ENCODE assay signal across 24 cellular contexts in the genomic region with DNA sequence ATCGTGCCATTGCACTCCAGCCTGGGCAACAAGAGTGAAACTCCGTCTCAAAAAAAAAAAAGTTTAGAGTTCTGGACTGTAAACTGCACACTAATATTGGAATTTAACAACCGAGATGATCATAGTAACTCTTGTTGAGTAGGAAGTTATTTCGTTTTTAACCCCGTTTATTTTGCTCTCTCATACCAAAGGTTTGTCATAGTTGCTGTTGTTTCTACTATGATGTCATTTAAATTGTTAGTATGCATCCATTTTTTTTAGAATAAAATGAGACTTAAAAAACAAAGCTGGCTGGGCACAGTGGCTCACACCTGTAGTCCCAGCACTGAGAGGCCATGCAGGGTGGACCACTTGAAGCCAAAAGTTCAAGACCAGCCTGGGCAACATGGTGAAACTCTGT.
"Had no signal": no experiment of that assay in that cellular context is flagged by ENCODE, and none has a peak within 500 bp of the region (broad histone marks: within the 10 kb centered on the region; RNA-seq: fewer than 3 reads in every experiment).

No MANE protein-coding gene starts in this region.

- H3K27ac ChIP-seq: WERI-Rb-1 had no signal

- H3K9me3 ChIP-seq: SK-N-SH had no signal

- H3K4me2 ChIP-seq: SK-N-SH had no signal

- H3K9ac ChIP-seq: SK-N-SH had no signal

- DNase-seq: activated CD4-positive, alpha-beta memory T cell treated with anti-CD3 and anti-CD28 coated beads, Interleukin-2, amount 10 ng/mL, durations not matched to agents 7 days and 5 days; activated CD4-positive, alpha-beta T cell treated with anti-CD3 and anti-CD28 coated beads for 36 hours; activated CD4-positive, alpha-beta T cell treated with anti-CD3 and anti-CD28 coated beads, Interleukin-2, amount 50 U/mL, for 1 hour; activated gamma-delta T cell; activated naive CD4-positive, alpha-beta T cell treated with anti-CD3 and anti-CD28 coated beads for 36 hours; activated T-cell treated with anti-CD3 and anti-CD28 coated beads for 4 hours; activated T-cell treated with anti-CD3 and anti-CD28 coated beads, Interleukin-2, amount 50 U/mL, for 48 hours; anterior cingulate cortex; cerebellar nuclear complex; NCI-H1092; NCI-H1417; NCI-H1694; NCI-H2029; NCI-H2107; NCI-H2171 treated with DMSO at 0.1 percent for 48 hours; NCI-H345; NCI-H510A; NCI-H526 treated with DMSO at 0.1 percent for 48 hours; NK-92 treated with Interleukin-12 subunit alpha and Interleukin-12 subunit beta, amount 100 ng/mL, for 24 hours; OCI-M1; RPMI8226; SK-N-SH; T-helper 1 cell; WERI-Rb-1 had no signal
